ENCODE assay signal across 1 cellular context in genomic region chr12:68745904-68746571, GRCh38.
A peak's percentile ranks its signal among the peaks of the same experiment; 100 is the strongest.
TF ChIP-seq lines count a peak whose summit lies in the region.

TSS of gene SLC35E3 (plus strand) at chr12:68746176. CDS start at chr12:68746378, 202 bp downstream.

TF ChIP-seq in HepG2, 621 proteins besides CTCF, POLR2A, EP300 and RAD21 (continued from another document and continues in another):
- peak; percentile 90; the same call in 1 of the 2 replicates for TF ChIP-seq SAFB2 (CRISPR knock-in tag; IDR thresholded peaks at IDR 0.05; ENCODE audit: borderline replicate concordance, low read depth)
- TF ChIP-seq ZNF430 (CRISPR knock-in tag; IDR thresholded peaks at IDR 0.05): peak; percentile 40; the same call in 1 of the 2 replicates
- TF ChIP-seq ZFY (CRISPR knock-in tag; IDR thresholded peaks at IDR 0.05): peak; percentile 76
- no peak for TF ChIP-seq ATF7 (IDR thresholded peaks at IDR 0.05)
- 0 out of 2 replicates have a peak, but pooled peaks have one; percentile 27 for TF ChIP-seq ATF7 (CRISPR knock-in tag; IDR thresholded peaks at IDR 0.05)
- 0 out of 2 replicates have a peak, but pooled peaks have one; percentile 89 for TF ChIP-seq CCDC6 (CRISPR knock-in tag; IDR thresholded peaks at IDR 0.05)
- TF ChIP-seq TARDBP (CRISPR knock-in tag; IDR thresholded peaks at IDR 0.05): peak; percentile 64; the same call in 1 of the 2 replicates
- TF ChIP-seq ERF (CRISPR knock-in tag; IDR thresholded peaks at IDR 0.05): peak; percentile 47
- no peak for TF ChIP-seq RORA (CRISPR knock-in tag; IDR thresholded peaks at IDR 0.05)
- TF ChIP-seq ZBTB14 (CRISPR knock-in tag; IDR thresholded peaks at IDR 0.05): no peak
- TF ChIP-seq GATA4 (IDR thresholded peaks at IDR 0.05; ENCODE audit: borderline replicate concordance, low read depth): 0 out of 2 replicates have a peak, but pooled peaks have one; percentile 28
- peak; percentile 62; the same call in 1 of the 2 replicates for TF ChIP-seq MLX (CRISPR knock-in tag; IDR thresholded peaks at IDR 0.05)
- no peak for TF ChIP-seq HMG20A (CRISPR knock-in tag; IDR thresholded peaks at IDR 0.05; ENCODE audit: borderline replicate concordance)
- peak; percentile 32; the same call in 1 of the 2 replicates for TF ChIP-seq NFKB2 (CRISPR knock-in tag; IDR thresholded peaks at IDR 0.05; ENCODE audit: borderline replicate concordance)
- TF ChIP-seq POLR2AphosphoS5 (IDR thresholded peaks at IDR 0.05; ENCODE audit: low read depth, low read length): peak; percentile 83
- no peak for TF ChIP-seq ZBTB2 (CRISPR knock-in tag; IDR thresholded peaks at IDR 0.05; ENCODE audit: low read depth)
- peak; percentile 90 for TF ChIP-seq ZNF776 (CRISPR knock-in tag; IDR thresholded peaks at IDR 0.05)
- TF ChIP-seq FOXP4 (CRISPR knock-in tag; IDR thresholded peaks at IDR 0.05): peak; percentile 28; the same call in 1 of the 2 replicates
- peak; percentile 74; the same call in 1 of the 2 replicates for TF ChIP-seq ZNF337 (CRISPR knock-in tag; IDR thresholded peaks at IDR 0.05; ENCODE audit: borderline replicate concordance, low read depth)
- TF ChIP-seq ZNF670 (CRISPR knock-in tag; IDR thresholded peaks at IDR 0.05; ENCODE audit: borderline replicate concordance): no peak
- no peak; the same call in 1 of the 2 replicates for TF ChIP-seq MIER3 (CRISPR knock-in tag; IDR thresholded peaks at IDR 0.05; ENCODE audit: borderline replicate concordance)
- no peak for TF ChIP-seq TRIM24 (CRISPR knock-in tag; IDR thresholded peaks at IDR 0.05)
- TF ChIP-seq ZFP41 (CRISPR knock-in tag; IDR thresholded peaks at IDR 0.05; ENCODE audit: borderline replicate concordance): peak; percentile 68; the same call in 1 of the 2 replicates
- TF ChIP-seq SUZ12 (IDR thresholded peaks at IDR 0.05; ENCODE audit: low read depth, low read length): no peak
- TF ChIP-seq MXD1 (CRISPR knock-in tag; IDR thresholded peaks at IDR 0.05): peak; percentile 94
- peak; percentile 79 for TF ChIP-seq YY1 (IDR thresholded peaks at IDR 0.05; ENCODE audit: insufficient read depth, insufficient replicate concordance, low read depth, low read length)
- peak; percentile 79 for TF ChIP-seq ZNF883 (CRISPR knock-in tag; IDR thresholded peaks at IDR 0.05; ENCODE audit: not compliant biosample characterization)
- no peak for TF ChIP-seq KIAA2018 (CRISPR knock-in tag; IDR thresholded peaks at IDR 0.05; ENCODE audit: borderline replicate concordance)
- peak; percentile 69 for TF ChIP-seq TGIF2 (CRISPR knock-in tag; IDR thresholded peaks at IDR 0.05)
- peak; percentile 95 for TF ChIP-seq ZNF687 (CRISPR knock-in tag; IDR thresholded peaks at IDR 0.05)
- peak; percentile 43; the same call in 1 of the 2 replicates for TF ChIP-seq ZNF224 (CRISPR knock-in tag; IDR thresholded peaks at IDR 0.05)
- peak; percentile 66 for TF ChIP-seq FOXC1 (CRISPR knock-in tag; IDR thresholded peaks at IDR 0.05; ENCODE audit: borderline replicate concordance)
- peak; percentile 91; the same call in 1 of the 2 replicates for TF ChIP-seq WIZ (CRISPR knock-in tag; IDR thresholded peaks at IDR 0.05)
- no peak for TF ChIP-seq U2AF2 (IDR thresholded peaks at IDR 0.05; ENCODE audit: low read depth, low read length)
- TF ChIP-seq CCAR2 (optimal IDR thresholded peaks at IDR 0.05; ENCODE audit: low read depth, low read length): no peak
- no peak for TF ChIP-seq TBX3 (IDR thresholded peaks at IDR 0.05; ENCODE audit: borderline replicate concordance)
- TF ChIP-seq ZHX1 (CRISPR knock-in tag; IDR thresholded peaks at IDR 0.05; ENCODE audit: low read depth): no peak
- peak; percentile 60; the same call in 1 of the 2 replicates for TF ChIP-seq ZNF331 (CRISPR knock-in tag; IDR thresholded peaks at IDR 0.05)
- TF ChIP-seq ZNF557 (CRISPR knock-in tag; IDR thresholded peaks at IDR 0.05): no peak
